20 cellular contexts compared by ENCODE assay signal in genomic region chr4:181475781-181476180, GRCh38.
DNase-seq lines count a peak whose midpoint lies in the region; ATAC-seq, FAIRE-seq and TF ChIP-seq lines count a peak whose summit lies in the region.
"Had no signal": no experiment of that assay in that cellular context is flagged by ENCODE, and none has a peak within 500 bp of the region (broad histone marks: within the 10 kb centered on the region; RNA-seq: fewer than 3 reads in every experiment).

No MANE protein-coding gene starts in this region.

- H3K9me3 ChIP-seq in left ventricle myocardium inferior (replicated peaks) (no peaks in the 10 kb centered on the region), neuronal stem cell (replicated peaks in 1 of 2; ENCODE audit: control insufficient read depth in 2 of 2, insufficient read depth in 1 of 2, low read depth in 1 of 2, low read length in 2 of 2) (peaks cover 0 to 3% of the 10 kb centered on the region in 2 donors), HepG2 (ENCODE audit: low read length) (no peaks in the 10 kb centered on the region)
- H3K9me3 ChIP-seq: prostate gland had no signal

- H3K36me3 ChIP-seq in GM23338 (ENCODE audit: insufficient read depth) (no peaks in the 10 kb centered on the region), left ventricle myocardium inferior (no peaks in the 10 kb centered on the region), neuronal stem cell (replicated peaks in 1 of 2; ENCODE audit: control insufficient read depth in 2 of 2, insufficient read depth in 2 of 2, low read length in 2 of 2) (no peaks in the 10 kb centered on the region), HepG2 (replicated peaks in 1 of 2; ENCODE audit: control insufficient read depth in 1 of 2, insufficient read depth in 2 of 2, low read length in 2 of 2) (no peaks in the 10 kb centered on the region)
- H3K36me3 ChIP-seq: prostate gland had no signal

- no TSS peak for BruUV-seq in HepG2 (replicated peaks; lab: Mats Ljungman, UMichigan)

- H2BK15ac ChIP-seq in neuronal stem cell (ENCODE audit: low read length) = no peak overlapping the region

- no peaks in the 10 kb centered on the region for H3K79me1 ChIP-seq in neuronal stem cell (ENCODE audit: low read depth, low read length)

- no peak overlapping the region for H2AK5ac ChIP-seq in neuronal stem cell (ENCODE audit: low read depth, low read length)

- no peak overlapping the region for H3K18ac ChIP-seq in neuronal stem cell (ENCODE audit: low read length)

- H2BK5ac ChIP-seq in neuronal stem cell (ENCODE audit: low read length) = no peak overlapping the region

- in situ Hi-C loops in HepG2 (cut with HindIII; ENCODE audit: extremely low pct_ligation_motif_present, low pct_unique_long_range_greater_than_20kb) = no loop called here

- TF ChIP-seq POLR2A in HepG2 (IDR thresholded peaks at IDR 0.05; ENCODE audit: insufficient read depth in 1 of 2, low read depth in 2 of 2, low read length in 2 of 2) = no peak
- TF ChIP-seq POLR2A in H54 (IDR thresholded peaks at IDR 0.05; ENCODE audit: low read depth, low read length) = no peak

- no peaks in the 10 kb centered on the region for H3F3A ChIP-seq in GM23338 (replicated peaks; ENCODE audit: low read depth)

- H3K4me1 Mint-ChIP-seq in GM23338 = peaks cover 47% of the 10 kb centered on the region
- H3K4me1 Mint-ChIP-seq: activated CD4-positive, alpha-beta T cell treated with anti-CD3 and anti-CD28 coated beads for 36 hours; activated naive CD8-positive, alpha-beta T cell treated with anti-CD3 and anti-CD28 coated beads for 36 hours had no signal

- no peak for TF ChIP-seq RAD21 in HepG2 (CRISPR knock-in tag; IDR thresholded peaks at IDR 0.05)

- no peaks in the 10 kb centered on the region for H3K36me3 Mint-ChIP-seq in GM23338 (ENCODE audit: low read depth)
- H3K36me3 Mint-ChIP-seq: activated naive CD8-positive, alpha-beta T cell treated with anti-CD3 and anti-CD28 coated beads for 36 hours had no signal

- no peak overlapping the region for H4K91ac ChIP-seq in neuronal stem cell (ENCODE audit: low read depth, low read length, poor library complexity)

- H3K27me3 Mint-ChIP-seq in GM23338 (ENCODE audit: insufficient read depth, low read depth, poor library complexity) = no peaks in the 10 kb centered on the region
- H3K27me3 Mint-ChIP-seq: activated CD4-positive, alpha-beta T cell treated with anti-CD3 and anti-CD28 coated beads for 36 hours; activated naive CD8-positive, alpha-beta T cell treated with anti-CD3 and anti-CD28 coated beads for 36 hours had no signal

- H3K4me3 Mint-ChIP-seq in GM23338 = peak overlapping the region; percentile 28; the same call in 1 of the 3 replicates
- H3K4me3 Mint-ChIP-seq: activated CD4-positive, alpha-beta T cell treated with anti-CD3 and anti-CD28 coated beads for 36 hours; activated naive CD8-positive, alpha-beta T cell treated with anti-CD3 and anti-CD28 coated beads for 36 hours had no signal

- peak; percentile 90 for ATAC-seq in GM23338
- ATAC-seq in HepG2 = no peak
- ATAC-seq: activated CD4-positive, alpha-beta T cell treated with anti-CD3 and anti-CD28 coated beads for 36 hours; GM12878 had no signal

- H3K9me2 ChIP-seq in GM23338 (ENCODE audit: insufficient read depth) = no peaks in the 10 kb centered on the region

- no peak overlapping the region for H3K14ac ChIP-seq in neuronal stem cell (ENCODE audit: low read length)

- TF ChIP-seq CTCF in GM23338 (conservative IDR thresholded peaks at IDR 0.05; ENCODE audit: low read depth in 2 of 2) = no peak
- TF ChIP-seq CTCF in left ventricle myocardium inferior (IDR thresholded peaks at IDR 0.05; ENCODE audit: borderline replicate concordance) = no peak
- TF ChIP-seq CTCF in HepG2 (CRISPR knock-in tag; IDR thresholded peaks at IDR 0.05) = no peak

- H3K9me3 Mint-ChIP-seq in GM23338 = no peaks in the 10 kb centered on the region; the same call in 2 of the 3 replicates
- H3K9me3 Mint-ChIP-seq: activated naive CD8-positive, alpha-beta T cell treated with anti-CD3 and anti-CD28 coated beads for 36 hours had no signal

- H2BK12ac ChIP-seq in neuronal stem cell (ENCODE audit: low read length) = no peak overlapping the region

- H2BK120ac ChIP-seq in neuronal stem cell (ENCODE audit: low read depth, low read length) = no peak overlapping the region

- H2AFZ ChIP-seq in GM23338 = peak overlapping the region; percentile 29; the same call in 1 of the 2 replicates
- peak overlapping the region; percentile 53 for H2AFZ ChIP-seq in neuronal stem cell (ENCODE audit: low read length)
- H2AFZ ChIP-seq in HepG2 (ENCODE audit: low read length) = no peak overlapping the region
- H2AFZ ChIP-seq: GM23248 had no signal

- intact Hi-C loops in left ventricle myocardium inferior (cut with micrococcal nuclease) = no loop called here
- intact Hi-C loops in HepG2 (cut with micrococcal nuclease; ENCODE audit: unreplicated experiment) = no loop called here

- H4K20me1 ChIP-seq in GM23338 (replicated peaks; ENCODE audit: insufficient read depth) (no peaks in the 10 kb centered on the region), HepG2 (ENCODE audit: insufficient read depth, low read length) (no peaks in the 10 kb centered on the region)

- DNase-seq in GM23338 (ENCODE audit: low spot score) (peak; percentile 41), NCI-H69 (lab: John Stamatoyannopoulos, UW) (peak; percentile 94), left ventricle myocardium inferior (no peak), neuronal stem cell (ENCODE audit: low spot score) (no peak), DMS114 treated with DMSO at 0.1 percent for 48 hours (lab: John Stamatoyannopoulos, UW; ENCODE audit: unreplicated experiment) (no peak), HepG2 (ENCODE audit: low spot score) (no peak), H54 (ENCODE audit: insufficient read length, low spot score) (no peak), 8988T (no peak)
- DNase-seq: activated CD4-positive, alpha-beta T cell treated with anti-CD3 and anti-CD28 coated beads for 36 hours; activated naive CD8-positive, alpha-beta T cell treated with anti-CD3 and anti-CD28 coated beads for 36 hours; activated T-cell treated with anti-CD3 and anti-CD28 coated beads for 4 hours; effector memory CD4-positive, alpha-beta T cell; GM23248; NCI-H1694; NCI-H510A; OCI-M1; T1000 had no signal

- H3K23ac ChIP-seq in neuronal stem cell (ENCODE audit: low read depth, low read length, poor library complexity) = no peak overlapping the region

- H3K4me2 ChIP-seq in GM23338 (peak overlapping the region; percentile 62), neuronal stem cell (ENCODE audit: insufficient read depth, low read length, poor library complexity, severe bottlenecking) (no peak overlapping the region), HepG2 (ENCODE audit: low read depth, low read length) (no peak overlapping the region)

- no peak overlapping the region for H3K27ac ChIP-seq in GM23338 (ENCODE audit: low read depth)
- H3K27ac ChIP-seq in left ventricle myocardium inferior (replicated peaks) = no peak overlapping the region
- no peak overlapping the region for H3K27ac ChIP-seq in neuronal stem cell (replicated peaks; ENCODE audit: low read length)
- no peak overlapping the region for H3K27ac ChIP-seq in HepG2 (ENCODE audit: extremely low read length, insufficient read depth, low read length)
- H3K27ac ChIP-seq: GM23248, prostate gland, SK-N-MC had no signal

- H4K8ac ChIP-seq in neuronal stem cell (ENCODE audit: low read depth, low read length) = no peak overlapping the region

- H3K9ac ChIP-seq in neuronal stem cell (ENCODE audit: low read depth, low read length, poor library complexity) (no peak overlapping the region), HepG2 (ENCODE audit: insufficient read depth, low read depth, low read length) (no peak overlapping the region)
- H3K9ac ChIP-seq: GM23248 had no signal

- FAIRE-seq in HepG2 (lab: Jason Lieb, UNC) (no peak), H54 (lab: Jason Lieb, UNC) (no peak)
- FAIRE-seq: GM12878 had no signal

- H3K79me2 ChIP-seq in GM23338 (replicated peaks; ENCODE audit: insufficient read depth) = no peaks in the 10 kb centered on the region
- no peaks in the 10 kb centered on the region for H3K79me2 ChIP-seq in HepG2 (ENCODE audit: insufficient read depth, low read length)

- no peaks in the 10 kb centered on the region for H3K27me3 ChIP-seq in GM23338 (ENCODE audit: insufficient read depth)
- H3K27me3 ChIP-seq in left ventricle myocardium inferior (ENCODE audit: low read depth) = peaks cover 6% of the 10 kb centered on the region
- no peaks in the 10 kb centered on the region for H3K27me3 ChIP-seq in neuronal stem cell (ENCODE audit: control insufficient read depth in 3 of 3, insufficient read depth in 3 of 3, low read depth in 1 of 3, low read length in 3 of 3)
- H3K27me3 ChIP-seq in HepG2 (ENCODE audit: control insufficient read depth in 1 of 2, insufficient read depth in 2 of 2, low read length in 2 of 2) = no peaks in the 10 kb centered on the region

- no CpG with 5 or more reads among the region's 9 CpGs for WGBS in neuronal stem cell (ENCODE audit: extremely low coverage in 2 of 2, insufficient read length in 2 of 2, insufficient replicate concordance in 1 of 2), 2 donors
- WGBS in HepG2 (ENCODE audit: low lambda C conversion rate) = 29% methylated on average over 9 of the region's 9 CpGs

- H3K27ac Mint-ChIP-seq in GM23338 = peak overlapping the region; percentile 78; the same call in 1 of the 2 replicates
- H3K27ac Mint-ChIP-seq: activated CD4-positive, alpha-beta T cell treated with anti-CD3 and anti-CD28 coated beads for 36 hours; activated naive CD8-positive, alpha-beta T cell treated with anti-CD3 and anti-CD28 coated beads for 36 hours had no signal

- TF ChIP-seq EP300 in HepG2 (IDR thresholded peaks at IDR 0.05; ENCODE audit: low read depth in 2 of 2, low read length in 2 of 2) (no peak), HepG2 (CRISPR knock-in tag; IDR thresholded peaks at IDR 0.05; ENCODE audit: borderline replicate concordance) (no peak)

- POLR2A ChIA-PET in HepG2 (lab: Yijun Ruan, JAX) = no interaction called here

- peaks cover 49% of the 10 kb centered on the region for H3K4me1 ChIP-seq in GM23338 (ENCODE audit: insufficient read depth)
- H3K4me1 ChIP-seq in left ventricle myocardium inferior = no peaks in the 10 kb centered on the region
- H3K4me1 ChIP-seq in neuronal stem cell (ENCODE audit: control insufficient read depth in 2 of 2, insufficient read depth in 1 of 2, low read depth in 1 of 2, low read length in 2 of 2) = peaks cover 5 to 8% of the 10 kb centered on the region in 2 donors
- H3K4me1 ChIP-seq in HepG2 (ENCODE audit: insufficient read depth, low read length) = no peaks in the 10 kb centered on the region
- H3K4me1 ChIP-seq: prostate gland had no signal

- no peak overlapping the region for H3K4ac ChIP-seq in neuronal stem cell (ENCODE audit: low read length)

- H3K4me3 ChIP-seq in GM23338 (no peak overlapping the region), left ventricle myocardium inferior (peak overlapping the region; percentile 45), neuronal stem cell (ENCODE audit: low read length in 2 of 2) (no peak overlapping the region), HepG2 (replicated peaks in 1 of 3; ENCODE audit: insufficient read depth in 1 of 3, low read depth in 2 of 3, low read length in 3 of 3) (no peak overlapping the region)
- H3K4me3 ChIP-seq: GM12878, GM23248, prostate gland, SK-N-MC had no signal

- CTCF ChIA-PET in HepG2 (lab: Yijun Ruan, JAX; ENCODE audit: low intra/inter-chr PET ratio, low total read pairs) = no interaction called here

TF ChIP-seq in GM23338, 12 proteins besides CTCF, POLR2A, EP300 and RAD21 (continues in another document):
- no peak for TF ChIP-seq NANOG (IDR thresholded peaks at IDR 0.05; ENCODE audit: borderline replicate concordance)

Comparison
In these comparisons a context has a peak if more than half of its experiments do, and no peak if none do; other contexts are left out.
1. DNase-seq: peak in GM23338 (single experiment) and NCI-H69 (single experiment); none in left ventricle myocardium inferior (single experiment), neuronal stem cell (single experiment), DMS114 treated with DMSO at 0.1 percent for 48 hours (single experiment), HepG2 (single experiment), H54 (single experiment) and 8988T (single experiment).